ENCODE assay signal across 8 cellular contexts in the genomic region with DNA sequence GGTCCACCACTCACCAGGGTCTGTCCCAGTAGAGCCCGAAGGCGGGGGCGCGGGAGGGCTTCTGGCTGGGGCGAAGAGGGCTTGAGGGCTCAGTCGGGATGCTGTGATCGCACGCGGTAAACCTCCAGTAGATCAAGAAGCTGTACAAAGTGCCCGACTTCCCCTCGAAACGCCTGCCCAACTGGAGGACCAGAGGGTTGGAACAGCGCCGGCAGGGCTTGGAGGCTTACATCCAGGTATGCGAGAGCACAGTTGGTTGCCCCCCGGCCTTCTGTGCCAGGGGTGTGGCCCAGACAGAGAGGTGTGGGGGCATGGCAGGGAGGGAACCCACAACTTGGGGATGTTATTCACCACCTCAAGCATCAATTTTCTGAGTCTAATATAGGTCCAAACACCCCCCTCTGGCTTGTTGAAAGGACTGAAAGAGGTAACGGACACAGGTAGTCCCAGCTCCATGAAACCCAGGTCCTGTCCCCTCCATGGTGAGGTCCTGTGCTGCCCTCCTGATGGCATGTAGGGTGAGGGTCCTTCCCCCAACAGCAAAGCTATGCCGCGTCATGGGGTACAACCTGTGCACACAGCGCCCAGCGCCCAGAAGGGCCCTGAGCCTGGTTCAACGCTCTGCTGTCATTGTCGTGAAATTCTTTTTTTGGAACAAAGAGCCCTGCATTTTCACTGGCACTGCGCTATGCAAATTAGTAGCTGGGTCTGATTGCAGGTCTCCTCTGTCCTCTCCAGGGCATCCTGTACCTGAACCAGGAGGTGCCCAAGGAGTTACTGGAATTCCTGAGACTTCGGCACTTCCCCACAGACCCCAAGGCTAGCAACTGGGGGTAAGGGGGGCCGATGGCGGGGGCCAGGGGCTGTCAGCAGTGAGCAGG. TPM values are rescaled to one million over a fixed set of nuclear protein-coding genes. Genes with fewer than 3 reads are reported as not detected.
DNase-seq lines count a peak whose midpoint lies in the region; ATAC-seq, FAIRE-seq and TF ChIP-seq lines count a peak whose summit lies in the region.

No MANE protein-coding gene starts in this region.

- no peak overlapping the region for H3K27ac Mint-ChIP-seq in WTC11

- TF ChIP-seq CTCF in A549 (IDR thresholded peaks at IDR 0.05) = no peak
- TF ChIP-seq CTCF in GM12875 (IDR thresholded peaks at IDR 0.05; ENCODE audit: borderline replicate concordance, insufficient read depth, low read depth, low read length) = no peak
- no peak for TF ChIP-seq CTCF in WTC11 (IDR thresholded peaks at IDR 0.05)

- no peak for TF ChIP-seq POLR2A in A549 (IDR thresholded peaks at IDR 0.05; ENCODE audit: low read length)

- POLR2A ChIA-PET in A549 (lab: Yijun Ruan, JAX) (interaction anchor here (2.7 kb wide), 2 partner anchors 8 to 10 kb away, joined by 9 to 19 read pairs; a partner anchor contains a TSS), WTC11 (lab: Charles Lee) (interaction anchor here (0.6 to 1.6 kb wide), 3 partner anchors 10 to 59 kb away, joined by 3 to 9 read pairs (median 3); a partner anchor contains a TSS)

- peak overlapping the region; percentile 75 for H3K4me3 Mint-ChIP-seq in WTC11

- no peak for TF ChIP-seq RAD21 in A549 (conservative IDR thresholded peaks at IDR 0.05 in 1 of 2, IDR thresholded peaks at IDR 0.05 in 1 of 2)

- H3K36me3 ChIP-seq in iPS-15b (ENCODE audit: control insufficient read depth, insufficient read depth, low read length) = peaks cover 23% of the 10 kb centered on the region

- H3K4me1 ChIP-seq in A549 (peaks cover 9% of the 10 kb centered on the region; the same call in 1 of the 3 replicates), iPS-15b (ENCODE audit: control insufficient read depth, insufficient read depth, low read length) (peaks cover 2% of the 10 kb centered on the region)

- peak; percentile 4 to 9; a peak in 4 of 6 replicates for ATAC-seq in A549
- ATAC-seq in HG02852 (IDR thresholded peaks at IDR 0.05; ENCODE audit: unreplicated experiment) = peak; percentile 13
- peak; percentile 1 for ATAC-seq in WTC11
- ATAC-seq in HG02870 (IDR thresholded peaks at IDR 0.05; ENCODE audit: unreplicated experiment) = no peak

- no peak for TF ChIP-seq EP300 in A549 (IDR thresholded peaks at IDR 0.05)

- H3K9me3 Mint-ChIP-seq in WTC11 = no peaks in the 10 kb centered on the region

- peaks cover 27% of the 10 kb centered on the region for H3K36me3 Mint-ChIP-seq in WTC11

- H3K9ac ChIP-seq in iPS-15b (ENCODE audit: low read depth, low read length) = peak overlapping the region; percentile 54

- DNase-seq in A549 (ENCODE audit: low read depth in 1 of 2, low spot score in 1 of 2) = no peak
- no peak for DNase-seq in WTC11 (ENCODE audit: low spot score)
- peak in 1 of 49 donors; percentile 52 for DNase-seq in substantia nigra (lab: John Stamatoyannopoulos, UW)
- no peak for DNase-seq in MV-4-11 (lab: John Stamatoyannopoulos, UW)

- peak overlapping the region; percentile 70 for H3K4me3 ChIP-seq in A549
- H3K4me3 ChIP-seq in GM12875 (ENCODE audit: low read depth, low read length) = peak overlapping the region; percentile 97
- H3K4me3 ChIP-seq in iPS-15b (ENCODE audit: low read depth, low read length) = peak overlapping the region; percentile 75

- peaks cover 32% of the 10 kb centered on the region for H3K27me3 Mint-ChIP-seq in WTC11 (ENCODE audit: low read depth)

- H3K27ac ChIP-seq in A549 (peak overlapping the region in 1 of 2 experiments; percentile 32; a peak in 2 of 6 replicates), substantia nigra (ENCODE audit: low read depth, low read length, poor library complexity, severe bottlenecking) (peak overlapping the region; percentile 83)

- no peak for FAIRE-seq in A549 (lab: Jason Lieb, UNC)

- peak overlapping the region; percentile 90 for H3K4me2 ChIP-seq in A549

- peaks cover 15% of the 10 kb centered on the region for H3K27me3 ChIP-seq in iPS-15b (ENCODE audit: control insufficient read depth, insufficient read depth, low read length)

- WGBS in A549 (ENCODE audit: missing lambda C conversion rate) = 79% methylated on average over 27 of the region's 27 CpGs

- H3K9me3 ChIP-seq in A549 (no peaks in the 10 kb centered on the region), iPS-15b (ENCODE audit: control insufficient read depth, insufficient read depth, low read length) (no peaks in the 10 kb centered on the region)

- H3K4me1 Mint-ChIP-seq in WTC11 = peaks cover 19% of the 10 kb centered on the region

- CTCF ChIA-PET in A549 (lab: Yijun Ruan, JAX) = interaction anchor here (0.6 to 5.2 kb wide), 37 partner anchors 10 to 962 kb away, joined by 3 to 69 read pairs (median 5); a partner anchor contains a TSS
- CTCF ChIA-PET in WTC11 (lab: Charles Lee) = interaction anchor here (0.5 to 2.7 kb wide), 47 partner anchors 9 to 600 kb away, joined by 3 to 45 read pairs (median 4); a partner anchor contains a TSS

TF ChIP-seq in WTC11, 78 proteins besides CTCF, POLR2A, EP300 and RAD21:
- peak; percentile 48; the same call in 1 of the 2 replicates for TF ChIP-seq SMAD3 (CRISPR knock-in tag; IDR thresholded peaks at IDR 0.05; ENCODE audit: borderline replicate concordance)
- TF ChIP-seq, protein P1, sequence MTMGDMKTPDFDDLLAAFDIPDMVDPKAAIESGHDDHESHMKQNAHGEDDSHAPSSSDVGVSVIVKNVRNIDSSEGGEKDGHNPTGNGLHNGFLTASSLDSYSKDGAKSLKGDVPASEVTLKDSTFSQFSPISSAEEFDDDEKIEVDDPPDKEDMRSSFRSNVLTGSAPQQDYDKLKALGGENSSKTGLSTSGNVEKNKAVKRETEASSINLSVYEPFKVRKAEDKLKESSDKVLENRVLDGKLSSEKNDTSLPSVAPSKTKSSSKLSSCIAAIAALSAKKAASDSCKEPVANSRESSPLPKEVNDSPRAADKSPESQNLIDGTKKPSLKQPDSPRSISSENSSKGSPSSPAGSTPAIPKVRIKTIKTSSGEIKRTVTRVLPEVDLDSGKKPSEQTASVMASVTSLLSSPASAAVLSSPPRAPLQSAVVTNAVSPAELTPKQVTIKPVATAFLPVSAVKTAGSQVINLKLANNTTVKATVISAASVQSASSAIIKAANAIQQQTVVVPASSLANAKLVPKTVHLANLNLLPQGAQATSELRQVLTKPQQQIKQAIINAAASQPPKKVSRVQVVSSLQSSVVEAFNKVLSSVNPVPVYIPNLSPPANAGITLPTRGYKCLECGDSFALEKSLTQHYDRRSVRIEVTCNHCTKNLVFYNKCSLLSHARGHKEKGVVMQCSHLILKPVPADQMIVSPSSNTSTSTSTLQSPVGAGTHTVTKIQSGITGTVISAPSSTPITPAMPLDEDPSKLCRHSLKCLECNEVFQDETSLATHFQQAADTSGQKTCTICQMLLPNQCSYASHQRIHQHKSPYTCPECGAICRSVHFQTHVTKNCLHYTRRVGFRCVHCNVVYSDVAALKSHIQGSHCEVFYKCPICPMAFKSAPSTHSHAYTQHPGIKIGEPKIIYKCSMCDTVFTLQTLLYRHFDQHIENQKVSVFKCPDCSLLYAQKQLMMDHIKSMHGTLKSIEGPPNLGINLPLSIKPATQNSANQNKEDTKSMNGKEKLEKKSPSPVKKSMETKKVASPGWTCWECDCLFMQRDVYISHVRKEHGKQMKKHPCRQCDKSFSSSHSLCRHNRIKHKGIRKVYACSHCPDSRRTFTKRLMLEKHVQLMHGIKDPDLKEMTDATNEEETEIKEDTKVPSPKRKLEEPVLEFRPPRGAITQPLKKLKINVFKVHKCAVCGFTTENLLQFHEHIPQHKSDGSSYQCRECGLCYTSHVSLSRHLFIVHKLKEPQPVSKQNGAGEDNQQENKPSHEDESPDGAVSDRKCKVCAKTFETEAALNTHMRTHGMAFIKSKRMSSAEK (CRISPR knock-in tag; IDR thresholded peaks at IDR 0.05; ENCODE audit: borderline replicate concordance) = peak; percentile 54; the same call in 1 of the 2 replicates
- TF ChIP-seq, protein P2, sequence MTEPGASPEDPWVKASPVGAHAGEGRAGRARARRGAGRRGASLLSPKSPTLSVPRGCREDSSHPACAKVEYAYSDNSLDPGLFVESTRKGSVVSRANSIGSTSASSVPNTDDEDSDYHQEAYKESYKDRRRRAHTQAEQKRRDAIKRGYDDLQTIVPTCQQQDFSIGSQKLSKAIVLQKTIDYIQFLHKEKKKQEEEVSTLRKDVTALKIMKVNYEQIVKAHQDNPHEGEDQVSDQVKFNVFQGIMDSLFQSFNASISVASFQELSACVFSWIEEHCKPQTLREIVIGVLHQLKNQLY (CRISPR knock-in tag; IDR thresholded peaks at IDR 0.05) = no peak

RNA-seq across cellular contexts. Expression of a gene that starts 1.2 kb away (rescaled TPM):
- polyA plus RNA-seq in A549 (2011; rRNA removed) = 0.22 and 0.41 TPM in 2 replicates
- 0.79 and 1.00 TPM in 2 replicates for polyA plus RNA-seq in A549 (2012; cell fraction: cytosol; rRNA removed)
- polyA plus RNA-seq in A549 (2012; cell fraction: nucleus; rRNA removed) = 2.9 and 3.5 TPM in 2 replicates
- 0.73 to 1.1 TPM (median 0.91 TPM) in 3 replicates for polyA plus RNA-seq in A549 (2017; fragmentation: RNase III; extraction: RNeasy Plus Mini Kit Qiagen cat#74134 plus additional on column Dnase treatment)
- 0.88 and 1.2 TPM in 2 replicates for polyA minus RNA-seq in A549 (2011; rRNA and poly(A)+ RNA removed)
- total RNA-seq in WTC11 (2021) = 5.9 to 6.1 TPM (median 5.9 TPM) in 3 replicates

RNA-seq across cellular contexts. Expression of a gene that starts 10.1 kb away (rescaled TPM):
- polyA plus RNA-seq in A549 (2011; rRNA removed) = 594 and 676 TPM in 2 replicates
- 659 and 774 TPM in 2 replicates for polyA plus RNA-seq in A549 (2012; cell fraction: cytosol; rRNA removed)
- 436 and 458 TPM in 2 replicates for polyA plus RNA-seq in A549 (2012; cell fraction: nucleus; rRNA removed)
- polyA plus RNA-seq in A549 (2017; fragmentation: RNase III; extraction: RNeasy Plus Mini Kit Qiagen cat#74134 plus additional on column Dnase treatment) = 745 to 807 TPM (median 792 TPM) in 3 replicates
- 271 and 314 TPM in 2 replicates for polyA minus RNA-seq in A549 (2011; rRNA and poly(A)+ RNA removed)
- 469 to 495 TPM (median 485 TPM) in 3 replicates for total RNA-seq in WTC11 (2021)

RNA-seq across cellular contexts. Expression of a gene that starts 57.0 kb away (rescaled TPM):
- polyA plus RNA-seq in A549 (2011; rRNA removed) (89.4 and 95.7 TPM in 2 replicates), A549 (2017; fragmentation: RNase III; extraction: RNeasy Plus Mini Kit Qiagen cat#74134 plus additional on column Dnase treatment) (81.8 to 87.3 TPM (median 86.7 TPM) in 3 replicates)
- polyA plus RNA-seq in A549 (2012; cell fraction: cytosol; rRNA removed) = 79.2 and 87.7 TPM in 2 replicates
- polyA plus RNA-seq in A549 (2012; cell fraction: nucleus; rRNA removed) = 104 and 125 TPM in 2 replicates
- 64.9 and 79.0 TPM in 2 replicates for polyA minus RNA-seq in A549 (2011; rRNA and poly(A)+ RNA removed)
- total RNA-seq in WTC11 (2021) = 60.2 to 65.7 TPM (median 61.8 TPM) in 3 replicates

RNA-seq across cellular contexts. Expression of a gene that starts 59.1 kb away (rescaled TPM):
- polyA plus RNA-seq in A549 (2011; rRNA removed) (149 and 231 TPM in 2 replicates), A549 (2017; fragmentation: RNase III; extraction: RNeasy Plus Mini Kit Qiagen cat#74134 plus additional on column Dnase treatment) (140 to 156 TPM (median 141 TPM) in 3 replicates)
- 76.0 and 89.9 TPM in 2 replicates for polyA plus RNA-seq in A549 (2012; cell fraction: cytosol; rRNA removed)
- 16.9 and 42.0 TPM in 2 replicates for polyA plus RNA-seq in A549 (2012; cell fraction: nucleus; rRNA removed)
- 9.0 and 9.5 TPM in 2 replicates for polyA minus RNA-seq in A549 (2011; rRNA and poly(A)+ RNA removed)
- total RNA-seq in WTC11 (2021) = 67.6 to 73.6 TPM (median 72.3 TPM) in 3 replicates
